ENCODE assay signal across 10 cellular contexts in genomic region chr6:134938896-134939295, GRCh38. TPM values are rescaled to one million over a fixed set of nuclear protein-coding genes. Genes with fewer than 3 reads are reported as not detected.
DNase-seq lines count a peak whose midpoint lies in the region; ATAC-seq, FAIRE-seq and TF ChIP-seq lines count a peak whose summit lies in the region.
"Had no signal": no experiment of that assay in that cellular context is flagged by ENCODE, and none has a peak within 500 bp of the region (broad histone marks: within the 10 kb centered on the region; RNA-seq: fewer than 3 reads in every experiment).

No MANE protein-coding gene starts in this region.

- peaks cover 15% of the 10 kb centered on the region for H3K4me1 ChIP-seq in KMS-11 (ENCODE audit: low read depth, poor library complexity, severe bottlenecking)
- H3K4me1 ChIP-seq in uterus, result peaks cover 0 to 5% of the 10 kb centered on the region in 2 donors

- H3K27me3 Mint-ChIP-seq in activated T-cell treated with anti-CD3 and anti-CD28 coated beads, Interleukin-2, amount 50 U/mL, for 72 hours (ENCODE audit: low read depth), result no peaks in the 10 kb centered on the region
- peaks cover 2% of the 10 kb centered on the region for H3K27me3 Mint-ChIP-seq in endothelial cell (ENCODE audit: unreplicated experiment)

- H3K4me1 Mint-ChIP-seq in activated T-cell treated with anti-CD3 and anti-CD28 coated beads, Interleukin-2, amount 50 U/mL, for 72 hours (ENCODE audit: low read depth), result peaks cover 27% of the 10 kb centered on the region
- no peaks in the 10 kb centered on the region for H3K4me1 Mint-ChIP-seq in endothelial cell (ENCODE audit: unreplicated experiment)

- H3K27me3 ChIP-seq in KMS-11 (ENCODE audit: insufficient read depth, low read depth) (no peaks in the 10 kb centered on the region), uterus (no peaks in the 10 kb centered on the region)

- peak overlapping the region in 1 of 2 donors; percentile 11 for H3K4me3 Mint-ChIP-seq in activated T-cell treated with anti-CD3 and anti-CD28 coated beads, Interleukin-2, amount 50 U/mL, for 72 hours
- no peak overlapping the region for H3K4me3 Mint-ChIP-seq in endothelial cell (ENCODE audit: unreplicated experiment)

- H3K36me3 Mint-ChIP-seq in activated T-cell treated with anti-CD3 and anti-CD28 coated beads, Interleukin-2, amount 50 U/mL, for 72 hours (ENCODE audit: insufficient read depth in 2 of 2), result no peaks in the 10 kb centered on the region
- H3K36me3 Mint-ChIP-seq in endothelial cell (ENCODE audit: low read depth, unreplicated experiment), result no peaks in the 10 kb centered on the region

- no peaks in the 10 kb centered on the region for H4K20me1 ChIP-seq in KMS-11 (ENCODE audit: insufficient read depth)

- intact Hi-C loops in uterus (cut with DNase I; ENCODE audit: low total_unique reads), result no loop called here

- no peaks in the 10 kb centered on the region for H3K79me2 ChIP-seq in KMS-11 (ENCODE audit: insufficient read depth, low read depth)

- peak; percentile 90 for FAIRE-seq in GM12891 (lab: Jason Lieb, UNC)
- FAIRE-seq: kidney had no signal

- H3K27ac Mint-ChIP-seq in activated T-cell treated with anti-CD3 and anti-CD28 coated beads, Interleukin-2, amount 50 U/mL, for 72 hours, result no peak overlapping the region
- no peak overlapping the region for H3K27ac Mint-ChIP-seq in endothelial cell (ENCODE audit: unreplicated experiment)

- H3K9ac ChIP-seq in KMS-11, result no peak overlapping the region

- TF ChIP-seq POLR2A in GM12891 (IDR thresholded peaks at IDR 0.05; ENCODE audit: low read depth, low read length) (no peak), uterus (IDR thresholded peaks at IDR 0.05) (no peak)

- DNase-seq in GM12891 (ENCODE audit: insufficient read length, low spot score), result peak; percentile 31
- peak; percentile 65 to 73 for DNase-seq in activated T-cell treated with anti-CD3 and anti-CD28 coated beads, Interleukin-2, amount 50 U/mL, for 72 hours
- peak; percentile 81 for DNase-seq in stimulated activated CD4-positive, alpha-beta T cell treated with anti-CD3 and anti-CD28 coated beads, Interleukin-4, amount 100 ng/mL, for 24 hours
- DNase-seq in endothelial cell (ENCODE audit: low spot score), result no peak
- DNase-seq in MV-4-11 (lab: John Stamatoyannopoulos, UW), result no peak
- no peak for DNase-seq in DMS153 treated with DMSO at 0.1 percent for 48 hours (lab: John Stamatoyannopoulos, UW; ENCODE audit: unreplicated experiment)
- no peak for DNase-seq in uterus
- DNase-seq: kidney had no signal

- H3K4me3 ChIP-seq in KMS-11 (IDR thresholded peaks at IDR 0.05; ENCODE audit: insufficient read depth, low read depth, low read length), result no peak overlapping the region
- no peak overlapping the region for H3K4me3 ChIP-seq in uterus

- H3K36me3 ChIP-seq in KMS-11 (ENCODE audit: insufficient read depth) (no peaks in the 10 kb centered on the region), uterus (no peaks in the 10 kb centered on the region)

- H3K27ac ChIP-seq in KMS-11, result no peak overlapping the region
- no peak overlapping the region for H3K27ac ChIP-seq in uterus

- no peaks in the 10 kb centered on the region for H3K9me3 Mint-ChIP-seq in activated T-cell treated with anti-CD3 and anti-CD28 coated beads, Interleukin-2, amount 50 U/mL, for 72 hours
- H3K9me3 Mint-ChIP-seq in endothelial cell (ENCODE audit: unreplicated experiment), result no peaks in the 10 kb centered on the region

- ATAC-seq in activated T-cell treated with anti-CD3 and anti-CD28 coated beads, Interleukin-2, amount 50 U/mL, for 72 hours (replicated peaks in 1 of 2), result peak; percentile 89 to 92

- no peak for TF ChIP-seq CTCF in KMS-11 (conservative IDR thresholded peaks at IDR 0.05; ENCODE audit: low read depth, low read length)
- no peak for TF ChIP-seq CTCF in endothelial cell (IDR thresholded peaks at IDR 0.05; ENCODE audit: unreplicated experiment)
- TF ChIP-seq CTCF in uterus (IDR thresholded peaks at IDR 0.05), result no peak

- H2AFZ ChIP-seq in KMS-11 (ENCODE audit: low read depth), result peak overlapping the region; percentile 58

- H3K9me3 ChIP-seq in uterus, result no peaks in the 10 kb centered on the region

- peak overlapping the region; percentile 17; the same call in 1 of the 2 replicates for H3K4me2 ChIP-seq in KMS-11

TF ChIP-seq in GM12891, 5 proteins besides CTCF, POLR2A, EP300 and RAD21:
- peak; percentile 27; the same call in 1 of the 2 replicates for TF ChIP-seq SPI1 (IDR thresholded peaks at IDR 0.05; ENCODE audit: low read depth, low read length)
- no peak for TF ChIP-seq POU2F2 (IDR thresholded peaks at IDR 0.05; ENCODE audit: low read depth, low read length)
TF ChIP-seq in GM12891: peak in this region for 1.

RNA-seq across cellular contexts. Expression of gene ALDH8A1, which starts 11.0 kb away (rescaled TPM):
- polyA plus RNA-seq in GM12891 (2012; ENCODE audit: low read depth, missing spikeins), result 0.10 TPM
- total RNA-seq in activated T-cell treated with anti-CD3 and anti-CD28 coated beads, Interleukin-2, amount 50 U/mL, for 72 hours, result 1 to 10 TPM; 1.8 to 5.6 TPM
- total RNA-seq in endothelial cell (ENCODE audit: unreplicated experiment) (0.15 TPM), uterus (1 to 10 TPM in 1 of 4 donors, under 1 TPM in 1, not detected in 2; 0.55 to 1.4 TPM)
- total RNA-seq: M059J had no signal

Comparison
In these comparisons a context has a peak if more than half of its experiments do, and no peak if none do; other contexts are left out.
1. DNase-seq: peak in GM12891 (single experiment), activated T-cell treated with anti-CD3 and anti-CD28 coated beads, Interleukin-2, amount 50 U/mL, for 72 hours (2 of 2) and stimulated activated CD4-positive, alpha-beta T cell treated with anti-CD3 and anti-CD28 coated beads, Interleukin-4, amount 100 ng/mL, for 24 hours (single experiment); none in endothelial cell (single experiment), MV-4-11 (single experiment), DMS153 treated with DMSO at 0.1 percent for 48 hours (single experiment) and uterus (0 of 2).